ENCODE assay signal across 1 cellular context in the genomic region with DNA sequence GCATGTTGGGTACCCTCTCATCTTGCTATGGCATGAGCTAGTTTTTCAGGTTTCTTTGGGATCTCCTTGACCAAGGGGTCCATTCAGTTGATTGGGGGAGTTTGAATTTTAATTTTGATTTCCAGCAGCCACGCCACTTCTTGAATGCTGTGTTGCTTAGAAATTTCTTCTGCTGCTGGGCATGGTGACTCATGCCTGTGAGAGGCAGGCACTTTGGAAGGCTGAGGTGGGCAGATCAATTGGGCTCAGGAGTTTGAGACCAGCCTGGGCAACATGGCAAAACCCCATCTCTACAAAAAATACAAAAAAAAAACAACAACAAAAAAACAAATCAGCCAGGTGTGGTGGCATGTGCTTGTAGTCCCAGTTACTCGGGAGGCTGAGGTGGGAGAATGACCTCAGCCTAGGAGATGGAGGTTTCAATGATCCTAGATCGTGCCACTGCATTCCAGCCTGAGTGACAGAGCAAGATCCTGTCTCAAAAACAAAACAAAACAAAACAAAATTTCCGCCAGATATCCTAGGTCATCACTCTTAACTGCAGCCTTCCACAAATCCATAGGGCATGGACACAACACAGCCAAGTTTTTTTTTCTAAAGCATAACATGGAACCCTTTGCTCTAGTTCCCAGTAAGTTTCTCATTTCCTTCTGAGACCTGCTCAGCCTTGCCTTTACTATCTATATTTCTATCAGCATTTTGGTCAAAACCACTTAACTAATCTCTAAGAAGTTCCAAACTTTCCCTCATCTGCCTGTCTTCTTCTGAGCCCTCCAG.
TF ChIP-seq lines count a peak whose summit lies in the region.

No MANE protein-coding gene starts in this region.

TF ChIP-seq in K562, 482 proteins besides CTCF, POLR2A, EP300 and RAD21 (continued from another document):
- TF ChIP-seq, protein P1, sequence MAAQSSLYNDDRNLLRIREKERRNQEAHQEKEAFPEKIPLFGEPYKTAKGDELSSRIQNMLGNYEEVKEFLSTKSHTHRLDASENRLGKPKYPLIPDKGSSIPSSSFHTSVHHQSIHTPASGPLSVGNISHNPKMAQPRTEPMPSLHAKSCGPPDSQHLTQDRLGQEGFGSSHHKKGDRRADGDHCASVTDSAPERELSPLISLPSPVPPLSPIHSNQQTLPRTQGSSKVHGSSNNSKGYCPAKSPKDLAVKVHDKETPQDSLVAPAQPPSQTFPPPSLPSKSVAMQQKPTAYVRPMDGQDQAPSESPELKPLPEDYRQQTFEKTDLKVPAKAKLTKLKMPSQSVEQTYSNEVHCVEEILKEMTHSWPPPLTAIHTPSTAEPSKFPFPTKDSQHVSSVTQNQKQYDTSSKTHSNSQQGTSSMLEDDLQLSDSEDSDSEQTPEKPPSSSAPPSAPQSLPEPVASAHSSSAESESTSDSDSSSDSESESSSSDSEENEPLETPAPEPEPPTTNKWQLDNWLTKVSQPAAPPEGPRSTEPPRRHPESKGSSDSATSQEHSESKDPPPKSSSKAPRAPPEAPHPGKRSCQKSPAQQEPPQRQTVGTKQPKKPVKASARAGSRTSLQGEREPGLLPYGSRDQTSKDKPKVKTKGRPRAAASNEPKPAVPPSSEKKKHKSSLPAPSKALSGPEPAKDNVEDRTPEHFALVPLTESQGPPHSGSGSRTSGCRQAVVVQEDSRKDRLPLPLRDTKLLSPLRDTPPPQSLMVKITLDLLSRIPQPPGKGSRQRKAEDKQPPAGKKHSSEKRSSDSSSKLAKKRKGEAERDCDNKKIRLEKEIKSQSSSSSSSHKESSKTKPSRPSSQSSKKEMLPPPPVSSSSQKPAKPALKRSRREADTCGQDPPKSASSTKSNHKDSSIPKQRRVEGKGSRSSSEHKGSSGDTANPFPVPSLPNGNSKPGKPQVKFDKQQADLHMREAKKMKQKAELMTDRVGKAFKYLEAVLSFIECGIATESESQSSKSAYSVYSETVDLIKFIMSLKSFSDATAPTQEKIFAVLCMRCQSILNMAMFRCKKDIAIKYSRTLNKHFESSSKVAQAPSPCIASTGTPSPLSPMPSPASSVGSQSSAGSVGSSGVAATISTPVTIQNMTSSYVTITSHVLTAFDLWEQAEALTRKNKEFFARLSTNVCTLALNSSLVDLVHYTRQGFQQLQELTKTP (IDR thresholded peaks at IDR 0.05; ENCODE audit: low read depth in 1 of 2, partially characterized antibody in 2 of 2), result peak in 1 of 2 experiments; percentile 88
- TF ChIP-seq, protein P2, sequence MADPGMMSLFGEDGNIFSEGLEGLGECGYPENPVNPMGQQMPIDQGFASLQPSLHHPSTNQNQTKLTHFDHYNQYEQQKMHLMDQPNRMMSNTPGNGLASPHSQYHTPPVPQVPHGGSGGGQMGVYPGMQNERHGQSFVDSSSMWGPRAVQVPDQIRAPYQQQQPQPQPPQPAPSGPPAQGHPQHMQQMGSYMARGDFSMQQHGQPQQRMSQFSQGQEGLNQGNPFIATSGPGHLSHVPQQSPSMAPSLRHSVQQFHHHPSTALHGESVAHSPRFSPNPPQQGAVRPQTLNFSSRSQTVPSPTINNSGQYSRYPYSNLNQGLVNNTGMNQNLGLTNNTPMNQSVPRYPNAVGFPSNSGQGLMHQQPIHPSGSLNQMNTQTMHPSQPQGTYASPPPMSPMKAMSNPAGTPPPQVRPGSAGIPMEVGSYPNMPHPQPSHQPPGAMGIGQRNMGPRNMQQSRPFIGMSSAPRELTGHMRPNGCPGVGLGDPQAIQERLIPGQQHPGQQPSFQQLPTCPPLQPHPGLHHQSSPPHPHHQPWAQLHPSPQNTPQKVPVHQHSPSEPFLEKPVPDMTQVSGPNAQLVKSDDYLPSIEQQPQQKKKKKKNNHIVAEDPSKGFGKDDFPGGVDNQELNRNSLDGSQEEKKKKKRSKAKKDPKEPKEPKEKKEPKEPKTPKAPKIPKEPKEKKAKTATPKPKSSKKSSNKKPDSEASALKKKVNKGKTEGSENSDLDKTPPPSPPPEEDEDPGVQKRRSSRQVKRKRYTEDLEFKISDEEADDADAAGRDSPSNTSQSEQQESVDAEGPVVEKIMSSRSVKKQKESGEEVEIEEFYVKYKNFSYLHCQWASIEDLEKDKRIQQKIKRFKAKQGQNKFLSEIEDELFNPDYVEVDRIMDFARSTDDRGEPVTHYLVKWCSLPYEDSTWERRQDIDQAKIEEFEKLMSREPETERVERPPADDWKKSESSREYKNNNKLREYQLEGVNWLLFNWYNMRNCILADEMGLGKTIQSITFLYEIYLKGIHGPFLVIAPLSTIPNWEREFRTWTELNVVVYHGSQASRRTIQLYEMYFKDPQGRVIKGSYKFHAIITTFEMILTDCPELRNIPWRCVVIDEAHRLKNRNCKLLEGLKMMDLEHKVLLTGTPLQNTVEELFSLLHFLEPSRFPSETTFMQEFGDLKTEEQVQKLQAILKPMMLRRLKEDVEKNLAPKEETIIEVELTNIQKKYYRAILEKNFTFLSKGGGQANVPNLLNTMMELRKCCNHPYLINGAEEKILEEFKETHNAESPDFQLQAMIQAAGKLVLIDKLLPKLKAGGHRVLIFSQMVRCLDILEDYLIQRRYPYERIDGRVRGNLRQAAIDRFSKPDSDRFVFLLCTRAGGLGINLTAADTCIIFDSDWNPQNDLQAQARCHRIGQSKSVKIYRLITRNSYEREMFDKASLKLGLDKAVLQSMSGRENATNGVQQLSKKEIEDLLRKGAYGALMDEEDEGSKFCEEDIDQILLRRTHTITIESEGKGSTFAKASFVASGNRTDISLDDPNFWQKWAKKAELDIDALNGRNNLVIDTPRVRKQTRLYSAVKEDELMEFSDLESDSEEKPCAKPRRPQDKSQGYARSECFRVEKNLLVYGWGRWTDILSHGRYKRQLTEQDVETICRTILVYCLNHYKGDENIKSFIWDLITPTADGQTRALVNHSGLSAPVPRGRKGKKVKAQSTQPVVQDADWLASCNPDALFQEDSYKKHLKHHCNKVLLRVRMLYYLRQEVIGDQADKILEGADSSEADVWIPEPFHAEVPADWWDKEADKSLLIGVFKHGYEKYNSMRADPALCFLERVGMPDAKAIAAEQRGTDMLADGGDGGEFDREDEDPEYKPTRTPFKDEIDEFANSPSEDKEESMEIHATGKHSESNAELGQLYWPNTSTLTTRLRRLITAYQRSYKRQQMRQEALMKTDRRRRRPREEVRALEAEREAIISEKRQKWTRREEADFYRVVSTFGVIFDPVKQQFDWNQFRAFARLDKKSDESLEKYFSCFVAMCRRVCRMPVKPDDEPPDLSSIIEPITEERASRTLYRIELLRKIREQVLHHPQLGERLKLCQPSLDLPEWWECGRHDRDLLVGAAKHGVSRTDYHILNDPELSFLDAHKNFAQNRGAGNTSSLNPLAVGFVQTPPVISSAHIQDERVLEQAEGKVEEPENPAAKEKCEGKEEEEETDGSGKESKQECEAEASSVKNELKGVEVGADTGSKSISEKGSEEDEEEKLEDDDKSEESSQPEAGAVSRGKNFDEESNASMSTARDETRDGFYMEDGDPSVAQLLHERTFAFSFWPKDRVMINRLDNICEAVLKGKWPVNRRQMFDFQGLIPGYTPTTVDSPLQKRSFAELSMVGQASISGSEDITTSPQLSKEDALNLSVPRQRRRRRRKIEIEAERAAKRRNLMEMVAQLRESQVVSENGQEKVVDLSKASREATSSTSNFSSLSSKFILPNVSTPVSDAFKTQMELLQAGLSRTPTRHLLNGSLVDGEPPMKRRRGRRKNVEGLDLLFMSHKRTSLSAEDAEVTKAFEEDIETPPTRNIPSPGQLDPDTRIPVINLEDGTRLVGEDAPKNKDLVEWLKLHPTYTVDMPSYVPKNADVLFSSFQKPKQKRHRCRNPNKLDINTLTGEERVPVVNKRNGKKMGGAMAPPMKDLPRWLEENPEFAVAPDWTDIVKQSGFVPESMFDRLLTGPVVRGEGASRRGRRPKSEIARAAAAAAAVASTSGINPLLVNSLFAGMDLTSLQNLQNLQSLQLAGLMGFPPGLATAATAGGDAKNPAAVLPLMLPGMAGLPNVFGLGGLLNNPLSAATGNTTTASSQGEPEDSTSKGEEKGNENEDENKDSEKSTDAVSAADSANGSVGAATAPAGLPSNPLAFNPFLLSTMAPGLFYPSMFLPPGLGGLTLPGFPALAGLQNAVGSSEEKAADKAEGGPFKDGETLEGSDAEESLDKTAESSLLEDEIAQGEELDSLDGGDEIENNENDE (IDR thresholded peaks at IDR 0.05; ENCODE audit: low read depth, low read length), result no peak
- TF ChIP-seq PYGO2 (tag; IDR thresholded peaks at IDR 0.05) (no peak), NFIC (IDR thresholded peaks at IDR 0.05) (peak; percentile 54), DNMT1 (IDR thresholded peaks at IDR 0.05) (no peak)
- TF ChIP-seq, protein P3, sequence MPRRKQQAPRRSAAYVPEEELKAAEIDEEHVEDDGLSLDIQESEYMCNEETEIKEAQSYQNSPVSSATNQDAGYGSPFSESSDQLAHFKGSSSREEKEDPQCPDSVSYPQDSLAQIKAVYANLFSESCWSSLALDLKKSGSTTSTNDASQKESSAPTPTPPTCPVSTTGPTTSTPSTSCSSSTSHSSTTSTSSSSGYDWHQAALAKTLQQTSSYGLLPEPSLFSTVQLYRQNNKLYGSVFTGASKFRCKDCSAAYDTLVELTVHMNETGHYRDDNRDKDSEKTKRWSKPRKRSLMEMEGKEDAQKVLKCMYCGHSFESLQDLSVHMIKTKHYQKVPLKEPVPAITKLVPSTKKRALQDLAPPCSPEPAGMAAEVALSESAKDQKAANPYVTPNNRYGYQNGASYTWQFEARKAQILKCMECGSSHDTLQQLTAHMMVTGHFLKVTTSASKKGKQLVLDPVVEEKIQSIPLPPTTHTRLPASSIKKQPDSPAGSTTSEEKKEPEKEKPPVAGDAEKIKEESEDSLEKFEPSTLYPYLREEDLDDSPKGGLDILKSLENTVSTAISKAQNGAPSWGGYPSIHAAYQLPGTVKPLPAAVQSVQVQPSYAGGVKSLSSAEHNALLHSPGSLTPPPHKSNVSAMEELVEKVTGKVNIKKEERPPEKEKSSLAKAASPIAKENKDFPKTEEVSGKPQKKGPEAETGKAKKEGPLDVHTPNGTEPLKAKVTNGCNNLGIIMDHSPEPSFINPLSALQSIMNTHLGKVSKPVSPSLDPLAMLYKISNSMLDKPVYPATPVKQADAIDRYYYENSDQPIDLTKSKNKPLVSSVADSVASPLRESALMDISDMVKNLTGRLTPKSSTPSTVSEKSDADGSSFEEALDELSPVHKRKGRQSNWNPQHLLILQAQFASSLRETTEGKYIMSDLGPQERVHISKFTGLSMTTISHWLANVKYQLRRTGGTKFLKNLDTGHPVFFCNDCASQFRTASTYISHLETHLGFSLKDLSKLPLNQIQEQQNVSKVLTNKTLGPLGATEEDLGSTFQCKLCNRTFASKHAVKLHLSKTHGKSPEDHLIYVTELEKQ (CRISPR knock-in tag; IDR thresholded peaks at IDR 0.05), result no peak
- TF ChIP-seq, protein P4, sequence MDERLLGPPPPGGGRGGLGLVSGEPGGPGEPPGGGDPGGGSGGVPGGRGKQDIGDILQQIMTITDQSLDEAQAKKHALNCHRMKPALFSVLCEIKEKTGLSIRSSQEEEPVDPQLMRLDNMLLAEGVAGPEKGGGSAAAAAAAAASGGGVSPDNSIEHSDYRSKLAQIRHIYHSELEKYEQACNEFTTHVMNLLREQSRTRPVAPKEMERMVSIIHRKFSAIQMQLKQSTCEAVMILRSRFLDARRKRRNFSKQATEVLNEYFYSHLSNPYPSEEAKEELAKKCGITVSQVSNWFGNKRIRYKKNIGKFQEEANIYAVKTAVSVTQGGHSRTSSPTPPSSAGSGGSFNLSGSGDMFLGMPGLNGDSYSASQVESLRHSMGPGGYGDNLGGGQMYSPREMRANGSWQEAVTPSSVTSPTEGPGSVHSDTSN (CRISPR knock-in tag; IDR thresholded peaks at IDR 0.05; ENCODE audit: low read depth), result no peak
- TF ChIP-seq, protein P4 (tag; conservative IDR thresholded peaks at IDR 0.05; ENCODE audit: low read depth), result 0 out of 2 replicates have a peak, but pooled peaks have one; percentile 9
- TF ChIP-seq, protein P5, sequence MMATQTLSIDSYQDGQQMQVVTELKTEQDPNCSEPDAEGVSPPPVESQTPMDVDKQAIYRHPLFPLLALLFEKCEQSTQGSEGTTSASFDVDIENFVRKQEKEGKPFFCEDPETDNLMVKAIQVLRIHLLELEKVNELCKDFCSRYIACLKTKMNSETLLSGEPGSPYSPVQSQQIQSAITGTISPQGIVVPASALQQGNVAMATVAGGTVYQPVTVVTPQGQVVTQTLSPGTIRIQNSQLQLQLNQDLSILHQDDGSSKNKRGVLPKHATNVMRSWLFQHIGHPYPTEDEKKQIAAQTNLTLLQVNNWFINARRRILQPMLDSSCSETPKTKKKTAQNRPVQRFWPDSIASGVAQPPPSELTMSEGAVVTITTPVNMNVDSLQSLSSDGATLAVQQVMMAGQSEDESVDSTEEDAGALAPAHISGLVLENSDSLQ (IDR thresholded peaks at IDR 0.05), result peak; percentile 79
- TF ChIP-seq, protein P6, sequence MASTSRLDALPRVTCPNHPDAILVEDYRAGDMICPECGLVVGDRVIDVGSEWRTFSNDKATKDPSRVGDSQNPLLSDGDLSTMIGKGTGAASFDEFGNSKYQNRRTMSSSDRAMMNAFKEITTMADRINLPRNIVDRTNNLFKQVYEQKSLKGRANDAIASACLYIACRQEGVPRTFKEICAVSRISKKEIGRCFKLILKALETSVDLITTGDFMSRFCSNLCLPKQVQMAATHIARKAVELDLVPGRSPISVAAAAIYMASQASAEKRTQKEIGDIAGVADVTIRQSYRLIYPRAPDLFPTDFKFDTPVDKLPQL (IDR thresholded peaks at IDR 0.05; ENCODE audit: extremely low read depth, insufficient read length), result no peak
